In genomic region chr7:53111061-53111460, GRCh38 we compare ENCODE assay signal across 14 cellular contexts.
"Had no signal": no experiment of that assay in that cellular context is flagged by ENCODE, and none has a peak within 500 bp of the region (broad histone marks: within the 10 kb centered on the region; RNA-seq: fewer than 3 reads in every experiment).

No MANE protein-coding gene starts in this region.

- H3K27ac Mint-ChIP-seq: activated naive CD4-positive, alpha-beta T cell treated with anti-CD3 and anti-CD28 coated beads, Interleukin-2, amount 10 ng/mL, durations not matched to agents 7 days and 5 days; activated T-helper 2 cell treated with anti-CD3 and anti-CD28 coated beads, Interferon-gamma antibody, Interleukin-2, Interleukin-4, amounts not matched to agents 10 μg/mL and 5 μg/mL and 100 μg/mL, durations not matched to agents 14 hours and 24 hours and 36 hours had no signal

- H3K4me1 ChIP-seq: breast epithelium, colonic mucosa, pancreas had no signal

- ATAC-seq: left colon, pancreas had no signal

- H3K9me3 ChIP-seq: breast epithelium, colonic mucosa, pancreas had no signal

- H3K27me3 ChIP-seq: breast epithelium, colonic mucosa, pancreas had no signal

- H3K36me3 ChIP-seq: breast epithelium, colonic mucosa, pancreas had no signal

- H3K27me3 Mint-ChIP-seq: activated naive CD4-positive, alpha-beta T cell treated with anti-CD3 and anti-CD28 coated beads, Interleukin-2, amount 10 ng/mL, durations not matched to agents 7 days and 5 days had no signal

- H3K27ac ChIP-seq: breast epithelium, colonic mucosa, epithelial cell of prostate, pancreas, skin epidermis had no signal

- H3K9me3 Mint-ChIP-seq: neural crest cell had no signal

- H3K4me3 ChIP-seq: breast epithelium, colonic mucosa, pancreas, skin epidermis had no signal

- H3K4me1 Mint-ChIP-seq: activated naive CD4-positive, alpha-beta T cell treated with anti-CD3 and anti-CD28 coated beads, Interleukin-2, amount 10 ng/mL, durations not matched to agents 7 days and 5 days; neural crest cell had no signal

- H3K4me3 Mint-ChIP-seq: activated naive CD4-positive, alpha-beta T cell treated with anti-CD3 and anti-CD28 coated beads, Interleukin-2, amount 10 ng/mL, durations not matched to agents 7 days and 5 days; neural crest cell had no signal

- DNase-seq: activated CD4-positive, alpha-beta T cell treated with anti-CD3 and anti-CD28 coated beads, Interleukin-2, amount 50 U/mL, for 1 hour; activated naive CD4-positive, alpha-beta T cell treated with anti-CD3 and anti-CD28 coated beads, Interleukin-2, amount 10 ng/mL, durations not matched to agents 7 days and 5 days; activated T-cell treated with anti-CD3 and anti-CD28 coated beads for 4 hours; colonic mucosa; effector CD8-positive, alpha-beta T cell; left colon; mesenchymal stem cell; pancreas; T-helper 2 cell had no signal

- H3K36me3 Mint-ChIP-seq: activated naive CD4-positive, alpha-beta T cell treated with anti-CD3 and anti-CD28 coated beads, Interleukin-2, amount 10 ng/mL, durations not matched to agents 7 days and 5 days had no signal

- FAIRE-seq: pancreas had no signal
